8 cellular contexts compared by ENCODE assay signal in the genomic region with DNA sequence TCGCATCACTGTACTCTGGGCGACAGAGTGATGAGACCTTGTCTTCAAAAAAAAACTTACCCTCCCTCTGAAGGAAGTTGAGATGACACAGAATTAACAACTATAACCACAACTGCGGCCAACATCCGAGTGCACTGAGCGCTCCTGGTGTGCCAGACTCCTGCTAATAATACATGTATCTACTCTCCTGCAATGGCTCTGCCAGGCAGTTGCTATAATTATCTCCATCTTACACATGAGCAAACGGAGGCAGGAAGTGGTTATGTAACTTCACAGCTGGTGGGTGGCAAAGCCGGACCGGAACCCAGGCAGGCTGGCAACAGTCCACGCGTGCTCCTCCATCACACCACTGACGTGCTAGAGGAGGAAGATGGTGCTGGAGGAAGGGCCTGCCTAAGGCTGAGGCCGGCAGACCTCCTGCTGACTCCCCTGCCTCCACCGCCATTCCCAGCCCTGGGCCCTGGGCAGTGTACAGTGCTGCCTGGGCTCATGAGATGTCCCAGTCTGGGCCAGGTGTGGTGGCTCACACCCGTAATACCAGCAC. TPM values are rescaled to one million over a fixed set of nuclear protein-coding genes. Genes with fewer than 3 reads are reported as not detected.
DNase-seq lines count a peak whose midpoint lies in the region; ATAC-seq and TF ChIP-seq lines count a peak whose summit lies in the region.

No MANE protein-coding gene starts in this region.

- H3K4me3 ChIP-seq in SJSA1 (no peak overlapping the region), heart right ventricle (no peak overlapping the region)

- peak overlapping the region; percentile 69 for H3K27ac ChIP-seq in SJSA1
- H3K27ac ChIP-seq in heart right ventricle = peak overlapping the region in 9 of 10 donors; percentile 34 to 91 (median 70)

- DNase-seq in SJSA1 (ENCODE audit: low read depth in 1 of 2, low spot score in 2 of 2) (peak; percentile 84 to 88), heart right ventricle (peak; percentile 83 to 84), cortex of kidney (lab: John Stamatoyannopoulos, UW) (no peak)
- peak; percentile 70 for DNase-seq in activated naive CD4-positive, alpha-beta T cell treated with Interleukin-2 at 50 U/mL for 16 hours
- peak; percentile 50 for DNase-seq in stimulated activated CD4-positive, alpha-beta T cell treated with anti-CD3 and anti-CD28 coated beads, Interleukin-12 subunit alpha, Interleukin-12 subunit beta, amount 100 ng/mL, for 4 hours

- H3K27me3 ChIP-seq in SJSA1 (replicated peaks) (no peaks in the 10 kb centered on the region), heart right ventricle (no peaks in the 10 kb centered on the region)

- H3K36me3 ChIP-seq in SJSA1 (peaks cover 50% of the 10 kb centered on the region), heart right ventricle (peaks cover 0 to 48% (median 11%) of the 10 kb centered on the region in 9 donors)

- TF ChIP-seq CTCF in heart right ventricle (IDR thresholded peaks at IDR 0.05) = no peak

- peak; percentile 77 for ATAC-seq in GM18861 (IDR thresholded peaks at IDR 0.05; ENCODE audit: unreplicated experiment)
- ATAC-seq in HG03469 (IDR thresholded peaks at IDR 0.05; ENCODE audit: unreplicated experiment) = peak; percentile 75
- ATAC-seq in heart right ventricle = peak; percentile 89 to 96 (median 94)
- ATAC-seq in HG02970 (IDR thresholded peaks at IDR 0.05; ENCODE audit: low FRiP score, unreplicated experiment) = no peak

- peaks cover 33% of the 10 kb centered on the region for H3K4me1 ChIP-seq in SJSA1 (replicated peaks)
- peaks cover 2 to 30% (median 15%) of the 10 kb centered on the region in 9 donors for H3K4me1 ChIP-seq in heart right ventricle

- 48 to 50% methylated on average over 14 of the region's 14 CpGs for WGBS in heart right ventricle, 2 donors

- no peaks in the 10 kb centered on the region for H3K9me3 ChIP-seq in SJSA1 (replicated peaks)
- H3K9me3 ChIP-seq in heart right ventricle = no peaks in the 10 kb centered on the region

- intact Hi-C loops in heart right ventricle (cut with DNase I) = no loop called here

RNA-seq across cellular contexts. Expression of a gene that starts 12.6 kb away (rescaled TPM):
- total RNA-seq in SJSA1 (2014; rRNA removed; shearing (Covaris generic)) = 48.6 and 59.8 TPM in 2 replicates
- 10 to 100 TPM; 11.8 to 21.9 (median 17.7) TPM for total RNA-seq in heart right ventricle
- 10 to 100 TPM; 11.0 to 19.2 TPM for polyA plus RNA-seq in heart right ventricle

RNA-seq across cellular contexts. Expression of a gene that starts 12.8 kb away (rescaled TPM):
- total RNA-seq in SJSA1 (2014; rRNA removed; shearing (Covaris generic)) = 1.3 TPM in 1 of 2 replicates, not detected in the other
- total RNA-seq in heart right ventricle = 1 to 10 TPM in 9 of 10 donors, under 1 TPM in 1; 0.28 to 3.7 (median 1.3) TPM
- polyA plus RNA-seq in heart right ventricle = 1 to 10 TPM; 4.5 to 5.2 TPM

RNA-seq across cellular contexts. Expression of a gene that starts 29.8 kb away (rescaled TPM):
- total RNA-seq in SJSA1 (2014; rRNA removed; shearing (Covaris generic)) = 0.09 and 0.42 TPM in 2 replicates
- 1 to 10 TPM in 7 of 10 donors, under 1 TPM in 3; 0.45 to 2.0 (median 1.3) TPM for total RNA-seq in heart right ventricle
- polyA plus RNA-seq in heart right ventricle = under 1 TPM; 0.54 to 0.80 TPM

RNA-seq across cellular contexts. Expression of a gene that starts 33.2 kb away (rescaled TPM):
- 35.1 and 36.2 TPM in 2 replicates for total RNA-seq in SJSA1 (2014; rRNA removed; shearing (Covaris generic))
- total RNA-seq in heart right ventricle = 10 to 100 TPM; 19.0 to 34.2 (median 28.4) TPM
- polyA plus RNA-seq in heart right ventricle = 1 to 10 TPM; 5.6 to 8.8 TPM

RNA-seq across cellular contexts. Expression of a gene that starts 33.6 kb away (rescaled TPM):
- total RNA-seq in SJSA1 (2014; rRNA removed; shearing (Covaris generic)) = 8.8 and 12.6 TPM in 2 replicates
- total RNA-seq in heart right ventricle = 10 to 100 TPM in 9 of 10 donors, 1 to 10 TPM in 1; 8.7 to 15.9 (median 12.7) TPM
- polyA plus RNA-seq in heart right ventricle = 10 to 100 TPM in 1 of 2 donors, 1 to 10 TPM in 1; 6.7 to 20.9 TPM
